Comparison of ENCODE assay signal across 1 cellular context in genomic region chr20:35008411-35009342, GRCh38.
TF ChIP-seq lines count a peak whose summit lies in the region.

No MANE protein-coding gene starts in this region.

TF ChIP-seq in H1, 55 proteins besides CTCF, POLR2A, EP300 and RAD21:
- TF ChIP-seq ZNF274 (IDR thresholded peaks at IDR 0.05; ENCODE audit: borderline replicate concordance, extremely low read depth, low read length) (no peak), SIRT6 (IDR thresholded peaks at IDR 0.05; ENCODE audit: low read length) (no peak), CBX5 (IDR thresholded peaks at IDR 0.05; ENCODE audit: low read depth, low read length) (no peak), GABPA (IDR thresholded peaks at IDR 0.05; ENCODE audit: borderline replicate concordance, insufficient read depth, low read length) (no peak), CREB1 (IDR thresholded peaks at IDR 0.05) (no peak), POU5F1 (IDR thresholded peaks at IDR 0.05; ENCODE audit: low read depth, low read length) (no peak), BRCA1 (IDR thresholded peaks at IDR 0.05; ENCODE audit: low read depth, low read length) (no peak), SP2 (IDR thresholded peaks at IDR 0.05; ENCODE audit: low read length) (no peak), SIN3A (conservative IDR thresholded peaks at IDR 0.05 in 1 of 2, IDR thresholded peaks at IDR 0.05 in 1 of 2; ENCODE audit: low read depth in 1 of 2, low read length in 2 of 2) (no peak), RFX5 (IDR thresholded peaks at IDR 0.05; ENCODE audit: borderline replicate concordance, low read depth, low read length) (no peak)
